Comparison of ENCODE assay signal across 38 cellular contexts in genomic region chr11:1240771-1241170, GRCh38. TPM values are rescaled to one million over a fixed set of nuclear protein-coding genes. Genes with fewer than 3 reads are reported as not detected.
"Had no signal": no experiment of that assay in that cellular context is flagged by ENCODE, and none has a peak within 500 bp of the region (broad histone marks: within the 10 kb centered on the region; RNA-seq: fewer than 3 reads in every experiment).

No MANE protein-coding gene starts in this region.

- H3K36me3 ChIP-seq: adrenal gland, ascending aorta, brain microvascular endothelial cell, breast epithelium, cardiac muscle cell had no signal

- H3K27ac ChIP-seq: adrenal gland, ascending aorta, body of pancreas, brain microvascular endothelial cell, breast epithelium, cardiac muscle cell had no signal

- H3K4me3 ChIP-seq: adrenal gland, ascending aorta, body of pancreas, breast epithelium, cardiac muscle cell had no signal

- H3K27me3 ChIP-seq: adrenal gland, ascending aorta, body of pancreas, brain microvascular endothelial cell, breast epithelium, cardiac muscle cell had no signal

- H3K4me1 ChIP-seq: adrenal gland, ascending aorta, body of pancreas, breast epithelium had no signal

- ATAC-seq: activated naive CD4-positive, alpha-beta T cell treated with anti-CD3 and anti-CD28 coated beads, Interleukin-2, amount 50 U/mL, for 72 hours; activated naive CD8-positive, alpha-beta T cell treated with anti-CD3 and anti-CD28 coated beads, Interleukin-2, amount 50 U/mL, for 24 hours; activated T-cell treated with anti-CD3 and anti-CD28 coated beads, Interleukin-2, amount 50 U/mL, for 4 hours; activated T-cell treated with anti-CD3 and anti-CD28 coated beads, Interleukin-2, amount 50 U/mL, for 72 hours; activated T-helper 17 cell treated with anti-CD3 and anti-CD28 coated beads, Interleukin-2, amount 50 U/mL, for 72 hours; body of pancreas had no signal

- H3K9me3 ChIP-seq: adrenal gland, ascending aorta, body of pancreas had no signal

- DNase-seq: activated effector memory CD4-positive, alpha-beta T cell treated with anti-CD3 and anti-CD28 coated beads, Interleukin-2, amount 50 U/mL, for 16 hours; activated effector memory CD4-positive, alpha-beta T cell treated with Interleukin-2 at 50 U/mL for 16 hours; activated gamma-delta T cell; activated gamma-delta T cell treated with Interleukin-2 at 50 U/mL for 16 hours; activated naive CD4-positive, alpha-beta T cell; activated naive CD4-positive, alpha-beta T cell treated with anti-CD3 and anti-CD28 coated beads for 36 hours; activated naive CD4-positive, alpha-beta T cell treated with anti-CD3 and anti-CD28 coated beads, Interleukin-2, amount 10 ng/mL, durations not matched to agents 7 days and 5 days; activated naive CD4-positive, alpha-beta T cell treated with anti-CD3 and anti-CD28 coated beads, Interleukin-2, amount 50 U/mL, for 16 hours; activated naive CD4-positive, alpha-beta T cell treated with Interleukin-2 at 50 U/mL for 16 hours; activated naive CD8-positive, alpha-beta T cell treated with anti-CD3 and anti-CD28 coated beads for 36 hours; activated naive CD8-positive, alpha-beta T cell treated with anti-CD3 and anti-CD28 coated beads, Interleukin-2, amount 10 ng/mL, durations not matched to agents 7 days and 5 days; activated naive CD8-positive, alpha-beta T cell treated with anti-CD3 and anti-CD28 coated beads, Interleukin-2, amount 50 U/mL, for 24 hours; activated T-cell treated with anti-CD3 and anti-CD28 coated beads, Interleukin-2, amount 50 U/mL, for 1 hour; activated T-cell treated with anti-CD3 and anti-CD28 coated beads, Interleukin-2, amount 50 U/mL, for 24 hours; activated T-cell treated with anti-CD3 and anti-CD28 coated beads, Interleukin-2, amount 50 U/mL, for 4 hours; activated T-cell treated with anti-CD3 and anti-CD28 coated beads, Interleukin-2, amount 50 U/mL, for 48 hours; activated T-cell treated with anti-CD3 and anti-CD28 coated beads, Interleukin-2, amount 50 U/mL, for 72 hours; adrenal gland; amniotic stem cell; amygdala; anterior cingulate cortex; aorta; body of pancreas; brain microvascular endothelial cell; caudate nucleus; central memory CD4-positive, alpha-beta T cell; cerebellar nuclear complex had no signal

RNA-seq across cellular contexts. Expression of gene MUC5B, which starts 17.9 kb away (rescaled TPM):
- total RNA-seq: activated naive CD4-positive, alpha-beta T cell treated with anti-CD3 and anti-CD28 coated beads for 36 hours; activated naive CD4-positive, alpha-beta T cell treated with anti-CD3 and anti-CD28 coated beads, Interleukin-2, amount 50 U/mL, for 72 hours; activated naive CD8-positive, alpha-beta T cell treated with anti-CD3 and anti-CD28 coated beads for 36 hours; activated naive CD8-positive, alpha-beta T cell treated with anti-CD3 and anti-CD28 coated beads, Interleukin-2, amount 10 ng/mL, durations not matched to agents 7 days and 5 days; activated T-cell treated with anti-CD3 and anti-CD28 coated beads, Interleukin-2, amount 50 U/mL, for 72 hours; activated T-helper 1 cell treated with anti-CD3 and anti-CD28 coated beads, Interleukin-12 subunit alpha, Interleukin-12 subunit beta, Interleukin-2, Interleukin-4 antibody, amounts not matched to agents 30 ng/mL and 10 ng/mL and 1 ng/mL, durations not matched to agents 14 hours and 24 hours and 36 hours; activated T-helper 17 cell treated with anti-CD3 and anti-CD28 coated beads, Interleukin-2, amount 50 U/mL, for 72 hours; activated T-helper 2 cell treated with anti-CD3 and anti-CD28 coated beads, Interferon-gamma antibody, Interleukin-2, Interleukin-4, amounts not matched to agents 10 μg/mL and 5 μg/mL and 100 μg/mL, durations not matched to agents 14 hours and 24 hours and 36 hours; aorta; astrocyte; bronchial epithelial cell; cardiac muscle cell; cardiac septum; chondrocyte had no signal
- polyA plus RNA-seq: cardiac muscle cell had no signal
